22 cellular contexts compared by ENCODE assay signal in the genomic region with DNA sequence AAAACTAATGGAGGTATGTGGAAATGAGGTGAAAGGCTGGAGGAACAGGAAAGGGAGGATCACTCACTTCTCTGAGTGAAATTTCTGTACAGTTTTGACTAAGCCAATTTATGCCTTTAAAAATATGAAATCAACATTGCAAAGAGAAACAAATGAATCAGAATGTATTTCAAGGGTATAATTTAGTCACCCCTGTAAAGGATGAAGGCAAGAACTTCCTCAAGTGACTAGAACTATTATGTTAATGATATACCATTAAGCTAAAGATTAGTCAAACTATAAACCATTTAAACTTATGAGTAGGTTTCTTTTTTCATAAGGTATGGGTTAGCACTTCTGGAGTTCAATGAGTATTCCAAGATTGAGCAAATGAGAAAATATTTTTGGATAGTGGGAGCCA.
DNase-seq lines count a peak whose midpoint lies in the region; ATAC-seq and TF ChIP-seq lines count a peak whose summit lies in the region.
"Had no signal": no experiment of that assay in that cellular context is flagged by ENCODE, and none has a peak within 500 bp of the region (broad histone marks: within the 10 kb centered on the region; RNA-seq: fewer than 3 reads in every experiment).

No MANE protein-coding gene starts in this region.

- ATAC-seq in GM18861 (IDR thresholded peaks at IDR 0.05; ENCODE audit: unreplicated experiment): peak; percentile 48
- peak; percentile 76 for ATAC-seq in HG02938 (IDR thresholded peaks at IDR 0.05; ENCODE audit: unreplicated experiment)
- peak; percentile 64 for ATAC-seq in HG03571 (IDR thresholded peaks at IDR 0.05; ENCODE audit: unreplicated experiment)
- ATAC-seq: HCT116 had no signal

- H3K36me3 ChIP-seq in prostate gland: no peaks in the 10 kb centered on the region
- H3K36me3 ChIP-seq: Peyer's patch had no signal

- no peaks in the 10 kb centered on the region for H3K36me3 Mint-ChIP-seq in activated CD4-positive, alpha-beta T cell treated with anti-CD3 and anti-CD28 coated beads, Interleukin-2, amount 10 ng/mL, durations not matched to agents 24 days and 14 days (ENCODE audit: low read depth)
- H3K36me3 Mint-ChIP-seq: IgD-negative memory B cell had no signal

- H3K4me1 ChIP-seq in prostate gland (replicated peaks): no peaks in the 10 kb centered on the region
- H3K4me1 ChIP-seq: Peyer's patch had no signal

- no peak for TF ChIP-seq CTCF in prostate gland (IDR thresholded peaks at IDR 0.05)

- TF ChIP-seq POLR2A in prostate gland (IDR thresholded peaks at IDR 0.05): no peak

- H3K4me1 Mint-ChIP-seq in activated CD4-positive, alpha-beta T cell treated with anti-CD3 and anti-CD28 coated beads, Interleukin-2, amount 10 ng/mL, durations not matched to agents 24 days and 14 days: no peaks in the 10 kb centered on the region
- H3K4me1 Mint-ChIP-seq: IgD-negative memory B cell had no signal

- H3K27ac ChIP-seq in prostate gland: no peak overlapping the region
- H3K27ac ChIP-seq: HL-60, KMS-11, Peyer's patch had no signal

- no peak overlapping the region for H3K4me3 Mint-ChIP-seq in activated CD4-positive, alpha-beta T cell treated with anti-CD3 and anti-CD28 coated beads, Interleukin-2, amount 10 ng/mL, durations not matched to agents 24 days and 14 days
- H3K4me3 Mint-ChIP-seq: IgD-negative memory B cell; T-helper 1 cell treated with Interleukin-12 subunit alpha and Interleukin-12 subunit beta and Interleukin-4 antibody, amounts not matched to agents 30 μg/mL and 1 μg/mL, for 36 hours had no signal

- no peaks in the 10 kb centered on the region for H3K27me3 Mint-ChIP-seq in activated CD4-positive, alpha-beta T cell treated with anti-CD3 and anti-CD28 coated beads, Interleukin-2, amount 10 ng/mL, durations not matched to agents 24 days and 14 days
- H3K27me3 Mint-ChIP-seq: IgD-negative memory B cell had no signal

- peak; percentile 26 for DNase-seq in kidney tubule cell (ENCODE audit: low spot score)
- DNase-seq in SW480 (ENCODE audit: low spot score): no peak
- DNase-seq in prostate gland (ENCODE audit: low spot score): no peak
- DNase-seq in activated CD4-positive, alpha-beta T cell treated with anti-CD3 and anti-CD28 coated beads, Interleukin-2, amount 10 ng/mL, durations not matched to agents 24 days and 14 days: no peak
- DNase-seq: Calu3, DMS153, DND-41, MM.1S, NCI-H2029, NCI-H446 treated with DMSO at 0.1 percent for 48 hours, NCI-H526, NCI-H82, Peyer's patch, SHP77 treated with DMSO at 0.1 percent for 48 hours had no signal

- no peaks in the 10 kb centered on the region for H3K9me3 Mint-ChIP-seq in activated CD4-positive, alpha-beta T cell treated with anti-CD3 and anti-CD28 coated beads, Interleukin-2, amount 10 ng/mL, durations not matched to agents 24 days and 14 days
- H3K9me3 Mint-ChIP-seq: T-helper 1 cell treated with Interleukin-12 subunit alpha and Interleukin-12 subunit beta and Interleukin-4 antibody, amounts not matched to agents 30 μg/mL and 1 μg/mL, for 36 hours had no signal

- H3K9me3 ChIP-seq in prostate gland: no peaks in the 10 kb centered on the region
- H3K9me3 ChIP-seq: Peyer's patch had no signal

- no peak overlapping the region for H3K4me3 ChIP-seq in prostate gland
- H3K4me3 ChIP-seq: Peyer's patch had no signal

- intact Hi-C loops in prostate gland (cut with DNase I): no loop called here
- intact Hi-C loops in activated CD4-positive, alpha-beta T cell treated with anti-CD3 and anti-CD28 coated beads, Interleukin-2, amount 10 ng/mL, durations not matched to agents 24 days and 14 days (cut with micrococcal nuclease): no loop called here

- no peaks in the 10 kb centered on the region for H3K27me3 ChIP-seq in prostate gland (replicated peaks; ENCODE audit: insufficient read depth)
- H3K27me3 ChIP-seq: Peyer's patch had no signal

- no peak overlapping the region for H3K27ac Mint-ChIP-seq in activated CD4-positive, alpha-beta T cell treated with anti-CD3 and anti-CD28 coated beads, Interleukin-2, amount 10 ng/mL, durations not matched to agents 24 days and 14 days
- H3K27ac Mint-ChIP-seq: IgD-negative memory B cell; T-helper 1 cell treated with Interleukin-12 subunit alpha and Interleukin-12 subunit beta and Interleukin-4 antibody, amounts not matched to agents 30 μg/mL and 1 μg/mL, for 36 hours had no signal
